ENCODE assay signal across 23 cellular contexts in the genomic region with DNA sequence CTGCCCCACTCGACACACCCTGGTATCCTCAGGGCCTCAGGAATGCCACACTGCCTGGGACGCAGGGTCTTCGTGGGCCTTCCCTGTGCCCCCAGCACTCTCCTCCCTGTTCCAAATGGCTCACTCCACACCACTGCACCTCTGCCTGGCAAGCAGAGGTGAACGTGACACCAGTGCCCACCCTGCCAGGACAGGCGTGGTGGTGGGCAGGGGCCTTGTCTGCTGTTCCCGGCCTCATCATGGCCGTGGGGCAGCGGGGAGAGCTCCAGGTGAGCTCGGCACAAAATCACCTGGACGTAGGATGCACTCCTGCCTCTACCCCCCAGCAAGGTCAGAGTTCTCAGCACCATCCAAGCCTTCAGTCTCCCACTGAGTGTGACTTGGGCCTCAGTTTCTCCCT.
DNase-seq lines count a peak whose midpoint lies in the region; ATAC-seq, FAIRE-seq and TF ChIP-seq lines count a peak whose summit lies in the region.
"Had no signal": no experiment of that assay in that cellular context is flagged by ENCODE, and none has a peak within 500 bp of the region (broad histone marks: within the 10 kb centered on the region; RNA-seq: fewer than 3 reads in every experiment).

No MANE protein-coding gene starts in this region.

- 91% methylated on average over 9 of the region's 10 CpGs; no CpG with 5 or more reads in 1 of the 2 experiments for WGBS in H1 (ENCODE audit: extremely low coverage in 1 of 2, insufficient coverage in 1 of 2, insufficient read length in 1 of 2, insufficient replicate concordance in 2 of 2, low coverage in 1 of 2, low lambda C conversion rate in 2 of 2, missing lambda C conversion rate in 1 of 2), 2 experiments
- no CpG with 5 or more reads among the region's 10 CpGs for WGBS in neuronal stem cell (ENCODE audit: extremely low coverage in 2 of 2, insufficient read length in 2 of 2, insufficient replicate concordance in 1 of 2), 2 donors

- H3K9ac ChIP-seq in H1 (replicated peaks in 1 of 4; ENCODE audit: extremely low read depth in 1 of 4, low read depth in 3 of 4, low read length in 3 of 4), result no peak overlapping the region
- no peak overlapping the region for H3K9ac ChIP-seq in neuronal stem cell (ENCODE audit: low read depth, low read length, poor library complexity)
- H3K9ac ChIP-seq: GM23248 had no signal

- ATAC-seq in stimulated activated memory B cell treated with anti-CD40 and anti-IgM and Interleukin-4, amounts not matched to agents 10 μg/mL and 1 μg/mL and 100 μg/mL, for 72 hours, result peak; percentile 35
- ATAC-seq in HG02973 (IDR thresholded peaks at IDR 0.05; ENCODE audit: unreplicated experiment), result no peak
- ATAC-seq in activated CD8-positive, alpha-beta T cell treated with anti-CD3 and anti-CD28 coated beads, Interleukin-2, amount 10 ng/mL, durations not matched to agents 7 days and 5 days, result no peak
- ATAC-seq: HCT116, HepG2 had no signal

- H3K4ac ChIP-seq in H1 (replicated peaks; ENCODE audit: insufficient read length, low read depth, low read length) (no peak overlapping the region), neuronal stem cell (ENCODE audit: low read length) (no peak overlapping the region)

- no peak overlapping the region for H3K4me3 ChIP-seq in H7 (ENCODE audit: insufficient read depth, low read depth, low read length)
- no peak overlapping the region for H3K4me3 ChIP-seq in H1 (ENCODE audit: extremely low read depth in 1 of 4, insufficient read depth in 2 of 4, low read depth in 3 of 4, low read length in 4 of 4)
- no peak overlapping the region for H3K4me3 ChIP-seq in neuronal stem cell (ENCODE audit: low read length in 2 of 2)
- H3K4me3 ChIP-seq: GM23248 had no signal

- H4K20me1 ChIP-seq in H1 (replicated peaks in 1 of 2; ENCODE audit: control insufficient read depth in 1 of 2, insufficient read depth in 2 of 2, low read length in 2 of 2), result no peaks in the 10 kb centered on the region

- H3K79me1 ChIP-seq in H1 (ENCODE audit: low read depth, low read length) (no peaks in the 10 kb centered on the region; the same call in 1 of the 2 replicates), neuronal stem cell (ENCODE audit: low read depth, low read length) (no peaks in the 10 kb centered on the region)

- H2AK5ac ChIP-seq in H1 (ENCODE audit: low read depth, low read length) (peak overlapping the region; percentile 97), neuronal stem cell (ENCODE audit: low read depth, low read length) (no peak overlapping the region)

- no peak for TF ChIP-seq RAD21 in H1 (IDR thresholded peaks at IDR 0.05 in 1 of 2, conservative IDR thresholded peaks at IDR 0.05 in 1 of 2; ENCODE audit: low read depth in 2 of 2, low read length in 2 of 2)

- H3K4me2 ChIP-seq in H1 (ENCODE audit: insufficient read depth in 1 of 2, low read depth in 2 of 2, low read length in 2 of 2), result no peak overlapping the region
- H3K4me2 ChIP-seq in neuronal stem cell (ENCODE audit: insufficient read depth, low read length, poor library complexity, severe bottlenecking), result no peak overlapping the region

- H3K56ac ChIP-seq in H1 (replicated peaks; ENCODE audit: insufficient read length, low read depth, low read length), result no peak overlapping the region

- H3K4me1 ChIP-seq in H1 (replicated peaks in 1 of 4; ENCODE audit: control insufficient read depth in 3 of 4, insufficient read depth in 4 of 4, low read length in 3 of 4) (peaks cover 4 to 6% (median 5%) of the 10 kb centered on the region in 4 experiments; a peak in 6 of 7 replicates), neuronal stem cell (ENCODE audit: control insufficient read depth in 2 of 2, insufficient read depth in 1 of 2, low read depth in 1 of 2, low read length in 2 of 2) (peaks cover 0 to 9% of the 10 kb centered on the region in 2 donors)
- H3K4me1 ChIP-seq: BE2C had no signal

- H3K14ac ChIP-seq in H1 (ENCODE audit: insufficient read length) (no peak overlapping the region), neuronal stem cell (ENCODE audit: low read length) (peak overlapping the region; percentile 33)

- H2AFZ ChIP-seq in H1 (ENCODE audit: low read length) (no peak overlapping the region), neuronal stem cell (ENCODE audit: low read length) (no peak overlapping the region)
- H2AFZ ChIP-seq: GM23248 had no signal

- no peak for TF ChIP-seq POLR2A in H1 (IDR thresholded peaks at IDR 0.05; ENCODE audit: control extremely low read depth in 1 of 2, low read depth in 2 of 2, low read length in 2 of 2)

- no peaks in the 10 kb centered on the region for H3K4me1 Mint-ChIP-seq in stimulated activated memory B cell treated with anti-CD40 and anti-IgM and Interleukin-4, amounts not matched to agents 10 μg/mL and 1 μg/mL and 100 μg/mL, for 72 hours
- no peaks in the 10 kb centered on the region for H3K4me1 Mint-ChIP-seq in activated CD8-positive, alpha-beta T cell treated with anti-CD3 and anti-CD28 coated beads, Interleukin-2, amount 10 ng/mL, durations not matched to agents 7 days and 5 days (ENCODE audit: low read depth)
- H3K4me1 Mint-ChIP-seq: CD4-positive, CD25-positive, alpha-beta regulatory T cell; CD8-positive, alpha-beta memory T cell; IgD-negative memory B cell had no signal

- H3K9me3 ChIP-seq in H1 (ENCODE audit: insufficient read depth in 2 of 2, low read depth in 1 of 2, low read length in 1 of 2) (no peaks in the 10 kb centered on the region), neuronal stem cell (replicated peaks in 1 of 2; ENCODE audit: control insufficient read depth in 2 of 2, insufficient read depth in 1 of 2, low read depth in 1 of 2, low read length in 2 of 2) (peaks cover 0 to 3% of the 10 kb centered on the region in 2 donors)
- H3K9me3 ChIP-seq: BE2C had no signal

- no peaks in the 10 kb centered on the region for H3K79me2 ChIP-seq in H1 (ENCODE audit: control insufficient read depth in 1 of 2, insufficient read depth in 2 of 2, low read length in 2 of 2)

- peak overlapping the region; percentile 43; the same call in 1 of the 2 replicates for H2BK20ac ChIP-seq in H1 (ENCODE audit: low read length)

- H3K36me3 ChIP-seq in H7 (replicated peaks; ENCODE audit: control insufficient read depth, insufficient read depth, low read length) (no peaks in the 10 kb centered on the region), H1 (ENCODE audit: control insufficient read depth in 2 of 4, insufficient read depth in 4 of 4, low read length in 3 of 4) (no peaks in the 10 kb centered on the region), neuronal stem cell (replicated peaks in 1 of 2; ENCODE audit: control insufficient read depth in 2 of 2, insufficient read depth in 2 of 2, low read length in 2 of 2) (no peaks in the 10 kb centered on the region)
- H3K36me3 ChIP-seq: BE2C had no signal

- TF ChIP-seq EP300 in H1 (IDR thresholded peaks at IDR 0.05; ENCODE audit: borderline replicate concordance in 1 of 2, low read depth in 2 of 2, low read length in 2 of 2), result no peak

- no peak overlapping the region for H2BK120ac ChIP-seq in H1 (replicated peaks; ENCODE audit: low read depth, low read length)
- no peak overlapping the region for H2BK120ac ChIP-seq in neuronal stem cell (ENCODE audit: low read depth, low read length)

- DNase-seq in H7, result peak; percentile 28
- no peak for DNase-seq in H1 (ENCODE audit: low read depth in 1 of 2, low spot score in 2 of 2)
- DNase-seq in neuronal stem cell (ENCODE audit: low spot score), result no peak
- no peak for DNase-seq in activated CD8-positive, alpha-beta T cell treated with anti-CD3 and anti-CD28 coated beads, Interleukin-2, amount 10 ng/mL, durations not matched to agents 7 days and 5 days
- no peak for DNase-seq in hypothalamus (lab: John Stamatoyannopoulos, UW)
- DNase-seq: ACHN; BE2C; C1 segment of cervical spinal cord; CD4-positive, CD25-positive, alpha-beta regulatory T cell; CD8-positive, alpha-beta memory T cell; COR-L47; DMS79 treated with DMSO at 0.1 percent for 48 hours; GF-D8; GM23248; HFFc6; KBM-7 had no signal

- H2BK15ac ChIP-seq in H1 (ENCODE audit: low read length) (0 out of 2 replicates have a peak overlapping the region, but pooled peaks have one; percentile 40), neuronal stem cell (ENCODE audit: low read length) (no peak overlapping the region)

- no peak overlapping the region for H3K18ac ChIP-seq in H1 (ENCODE audit: extremely low read depth, low read length)
- peak overlapping the region; percentile 50 for H3K18ac ChIP-seq in neuronal stem cell (ENCODE audit: low read length)

- H3K27ac Mint-ChIP-seq in stimulated activated memory B cell treated with anti-CD40 and anti-IgM and Interleukin-4, amounts not matched to agents 10 μg/mL and 1 μg/mL and 100 μg/mL, for 72 hours, result no peak overlapping the region
- H3K27ac Mint-ChIP-seq in activated CD8-positive, alpha-beta T cell treated with anti-CD3 and anti-CD28 coated beads, Interleukin-2, amount 10 ng/mL, durations not matched to agents 7 days and 5 days, result no peak overlapping the region
- H3K27ac Mint-ChIP-seq: CD4-positive, CD25-positive, alpha-beta regulatory T cell; HFFc6; IgD-negative memory B cell had no signal

- no peak overlapping the region for H3K4me3 Mint-ChIP-seq in stimulated activated memory B cell treated with anti-CD40 and anti-IgM and Interleukin-4, amounts not matched to agents 10 μg/mL and 1 μg/mL and 100 μg/mL, for 72 hours
- no peak overlapping the region for H3K4me3 Mint-ChIP-seq in activated CD8-positive, alpha-beta T cell treated with anti-CD3 and anti-CD28 coated beads, Interleukin-2, amount 10 ng/mL, durations not matched to agents 7 days and 5 days
- H3K4me3 Mint-ChIP-seq: CD4-positive, CD25-positive, alpha-beta regulatory T cell; CD8-positive, alpha-beta memory T cell; HFFc6 had no signal

- FAIRE-seq in H1 (lab: Jason Lieb, UNC), result no peak
- FAIRE-seq: A204.1, H54, HepG2 had no signal

- no peaks in the 10 kb centered on the region for H3K9me3 Mint-ChIP-seq in stimulated activated memory B cell treated with anti-CD40 and anti-IgM and Interleukin-4, amounts not matched to agents 10 μg/mL and 1 μg/mL and 100 μg/mL, for 72 hours
- H3K9me3 Mint-ChIP-seq in activated CD8-positive, alpha-beta T cell treated with anti-CD3 and anti-CD28 coated beads, Interleukin-2, amount 10 ng/mL, durations not matched to agents 7 days and 5 days (ENCODE audit: insufficient read depth), result no peaks in the 10 kb centered on the region
- H3K9me3 Mint-ChIP-seq: CD4-positive, CD25-positive, alpha-beta regulatory T cell; CD8-positive, alpha-beta memory T cell had no signal

- H2BK5ac ChIP-seq in H1 (ENCODE audit: low read depth, low read length), result peak overlapping the region; percentile 49; the same call in 1 of the 2 replicates
- H2BK5ac ChIP-seq in neuronal stem cell (ENCODE audit: low read length), result no peak overlapping the region

- POLR2A ChIA-PET in H1 (lab: Charles Lee; ENCODE audit: partially characterized antibody), result no interaction called here
- POLR2A ChIA-PET in activated CD8-positive, alpha-beta T cell treated with anti-CD3 and anti-CD28 coated beads, Interleukin-2, amount 10 ng/mL, durations not matched to agents 7 days and 5 days (lab: Charles Lee), result no interaction called here

- H2BK12ac ChIP-seq in H1 (ENCODE audit: low read depth, low read length), result 0 out of 2 replicates have a peak overlapping the region, but pooled peaks have one; percentile 80
- H2BK12ac ChIP-seq in neuronal stem cell (ENCODE audit: low read length), result peak overlapping the region; percentile 51

- H3K27ac ChIP-seq in H1 (ENCODE audit: low read depth, low read length) (no peak overlapping the region), neuronal stem cell (replicated peaks; ENCODE audit: low read length) (no peak overlapping the region)
- H3K27ac ChIP-seq: GM23248 had no signal

- CTCF ChIA-PET in H1 (lab: Charles Lee; ENCODE audit: partially characterized antibody), result interaction anchor here (1.2 to 1.4 kb wide), 2 partner anchors 14 to 70 kb away, joined by 3 to 5 read pairs; no protein-coding TSS in a partner anchor
- CTCF ChIA-PET in activated CD8-positive, alpha-beta T cell treated with anti-CD3 and anti-CD28 coated beads, Interleukin-2, amount 10 ng/mL, durations not matched to agents 7 days and 5 days (lab: Charles Lee), result no interaction called here

- no peak overlapping the region for H3K23ac ChIP-seq in H1 (ENCODE audit: insufficient read length)
- H3K23ac ChIP-seq in neuronal stem cell (ENCODE audit: low read depth, low read length, poor library complexity), result no peak overlapping the region

- H3K36me3 Mint-ChIP-seq in stimulated activated memory B cell treated with anti-CD40 and anti-IgM and Interleukin-4, amounts not matched to agents 10 μg/mL and 1 μg/mL and 100 μg/mL, for 72 hours, result no peaks in the 10 kb centered on the region
- no peaks in the 10 kb centered on the region for H3K36me3 Mint-ChIP-seq in activated CD8-positive, alpha-beta T cell treated with anti-CD3 and anti-CD28 coated beads, Interleukin-2, amount 10 ng/mL, durations not matched to agents 7 days and 5 days (ENCODE audit: low read depth)
- H3K36me3 Mint-ChIP-seq: CD4-positive, CD25-positive, alpha-beta regulatory T cell; CD8-positive, alpha-beta memory T cell; IgD-negative memory B cell had no signal

- TF ChIP-seq CTCF in H1 (IDR thresholded peaks at IDR 0.05; ENCODE audit: control extremely low read depth in 1 of 3, insufficient read depth in 1 of 3, low read depth in 1 of 3, low read length in 3 of 3), result no peak

- H3K23me2 ChIP-seq in H1 (ENCODE audit: low read depth, low read length), result no peaks in the 10 kb centered on the region

- no peak overlapping the region for H4K91ac ChIP-seq in H1 (replicated peaks; ENCODE audit: insufficient read length, low read length)
- H4K91ac ChIP-seq in neuronal stem cell (ENCODE audit: low read depth, low read length, poor library complexity), result no peak overlapping the region

- no peaks in the 10 kb centered on the region for H3K27me3 ChIP-seq in H7 (ENCODE audit: control insufficient read depth, insufficient read depth, low read length)
- H3K27me3 ChIP-seq in H1 (replicated peaks in 1 of 4; ENCODE audit: control insufficient read depth in 3 of 4, extremely low read depth in 1 of 4, insufficient read depth in 3 of 4, low read length in 3 of 4), result no peaks in the 10 kb centered on the region; a peak in 1 of 7 replicates
- no peaks in the 10 kb centered on the region for H3K27me3 ChIP-seq in neuronal stem cell (ENCODE audit: control insufficient read depth in 3 of 3, insufficient read depth in 3 of 3, low read depth in 1 of 3, low read length in 3 of 3)
- H3K27me3 ChIP-seq: BE2C had no signal

- H3K27me3 Mint-ChIP-seq in stimulated activated memory B cell treated with anti-CD40 and anti-IgM and Interleukin-4, amounts not matched to agents 10 μg/mL and 1 μg/mL and 100 μg/mL, for 72 hours, result peaks cover 9% of the 10 kb centered on the region
- no peaks in the 10 kb centered on the region for H3K27me3 Mint-ChIP-seq in activated CD8-positive, alpha-beta T cell treated with anti-CD3 and anti-CD28 coated beads, Interleukin-2, amount 10 ng/mL, durations not matched to agents 7 days and 5 days (ENCODE audit: low read depth)
- H3K27me3 Mint-ChIP-seq: CD4-positive, CD25-positive, alpha-beta regulatory T cell had no signal

- no peak overlapping the region for H4K5ac ChIP-seq in H1 (ENCODE audit: insufficient read length, low read depth, low read length)

- no peak overlapping the region for H4K8ac ChIP-seq in H1 (ENCODE audit: extremely low read depth, insufficient read depth, low read length)
- no peak overlapping the region for H4K8ac ChIP-seq in neuronal stem cell (ENCODE audit: low read depth, low read length)
